ENCODE assay signal across 8 cellular contexts in genomic region chr19:28466107-28467045, GRCh38.
DNase-seq lines count a peak whose midpoint lies in the region; ATAC-seq and TF ChIP-seq lines count a peak whose summit lies in the region.

No MANE protein-coding gene starts in this region.

- H3K27me3 ChIP-seq in ascending aorta = no peaks in the 10 kb centered on the region

- H3K27ac Mint-ChIP-seq in activated T-helper 17 cell treated with anti-CD3 and anti-CD28 coated beads, Interleukin-2, amount 50 U/mL, for 72 hours = no peak overlapping the region

- H3K4me1 Mint-ChIP-seq in activated T-helper 17 cell treated with anti-CD3 and anti-CD28 coated beads, Interleukin-2, amount 50 U/mL, for 72 hours = no peaks in the 10 kb centered on the region

- H3K36me3 ChIP-seq in ascending aorta = no peaks in the 10 kb centered on the region

- peaks cover 4% of the 10 kb centered on the region for H3K27me3 Mint-ChIP-seq in activated T-helper 17 cell treated with anti-CD3 and anti-CD28 coated beads, Interleukin-2, amount 50 U/mL, for 72 hours

- H3K9me3 ChIP-seq in ascending aorta = no peaks in the 10 kb centered on the region

- TF ChIP-seq CTCF in ascending aorta (IDR thresholded peaks at IDR 0.05) = peak in 2 of 3 experiments; percentile 31 to 54

- H3K4me1 ChIP-seq in ascending aorta = no peaks in the 10 kb centered on the region

- DNase-seq in COLO829 (ENCODE audit: low spot score) = peak; percentile 68
- peak; percentile 20 for DNase-seq in KG1 (lab: John Stamatoyannopoulos, UW)
- peak; percentile 12 for DNase-seq in SK-N-DZ (ENCODE audit: low spot score)
- DNase-seq in ascending aorta (ENCODE audit: low spot score in 2 of 2) = no peak
- peak; percentile 61 for DNase-seq in inferior parietal cortex (ENCODE audit: extremely low spot score)
- peak; percentile 59 for DNase-seq in stimulated activated CD4-positive, alpha-beta T cell treated with anti-CD3 and anti-CD28 coated beads, Interleukin-1b, Interleukin-23, amount 100 ng/mL, for 48 hours

- H3K4me3 ChIP-seq in ascending aorta = no peak overlapping the region

- no peak for ATAC-seq in activated T-helper 17 cell treated with anti-CD3 and anti-CD28 coated beads, Interleukin-2, amount 50 U/mL, for 72 hours (replicated peaks)
- no peak for ATAC-seq in HG02571 (IDR thresholded peaks at IDR 0.05; ENCODE audit: unreplicated experiment)

- no peaks in the 10 kb centered on the region for H3K36me3 Mint-ChIP-seq in activated T-helper 17 cell treated with anti-CD3 and anti-CD28 coated beads, Interleukin-2, amount 50 U/mL, for 72 hours (ENCODE audit: low read depth)

- H3K9me3 Mint-ChIP-seq in activated T-helper 17 cell treated with anti-CD3 and anti-CD28 coated beads, Interleukin-2, amount 50 U/mL, for 72 hours = no peaks in the 10 kb centered on the region

- H3K27ac ChIP-seq in ascending aorta = no peak overlapping the region

- H3K4me3 Mint-ChIP-seq in activated T-helper 17 cell treated with anti-CD3 and anti-CD28 coated beads, Interleukin-2, amount 50 U/mL, for 72 hours = no peak overlapping the region

- intact Hi-C loops in ascending aorta (cut with DNase I) = no loop called here

Comparison
In these comparisons a context has a peak if more than half of its experiments do, and no peak if none do; other contexts are left out.
1. DNase-seq: peak in COLO829 (single experiment), KG1 (single experiment), SK-N-DZ (single experiment), inferior parietal cortex (single experiment) and stimulated activated CD4-positive, alpha-beta T cell treated with anti-CD3 and anti-CD28 coated beads, Interleukin-1b, Interleukin-23, amount 100 ng/mL, for 48 hours (single experiment); none in ascending aorta (0 of 2).